Comparison of ENCODE assay signal across 8 cellular contexts in genomic region chr2:23380562-23381065, GRCh38. TPM values are rescaled to one million over a fixed set of nuclear protein-coding genes. Genes with fewer than 3 reads are reported as not detected.
DNase-seq lines count a peak whose midpoint lies in the region; ATAC-seq and TF ChIP-seq lines count a peak whose summit lies in the region.

No MANE protein-coding gene starts in this region.

- in situ Hi-C loops in IMR-90 (cut with MboI; ENCODE audit: low sequenced_read_pairs): loop anchor here (25.0 kb wide), 1 partner anchor 382 kb away; no protein-coding TSS in a partner anchor

- TF ChIP-seq POLR2A in IMR-90 (IDR thresholded peaks at IDR 0.05; ENCODE audit: low read depth, low read length): no peak

- H2BK20ac ChIP-seq in IMR-90 (ENCODE audit: low read depth, low read length): peak overlapping the region; percentile 12; the same call in 1 of the 2 replicates

- no peak overlapping the region for H2AK9ac ChIP-seq in IMR-90 (replicated peaks; ENCODE audit: low read depth, low read length, poor library complexity)

- H3K27me3 Mint-ChIP-seq in CD4-positive, alpha-beta T cell: peaks cover 25% of the 10 kb centered on the region
- peaks cover 44% of the 10 kb centered on the region for H3K27me3 Mint-ChIP-seq in activated T-cell treated with anti-CD3 and anti-CD28 coated beads, Interleukin-2, amount 50 U/mL, for 24 hours
- H3K27me3 Mint-ChIP-seq in naive B cell: peaks cover 29 to 53% (median 43%) of the 10 kb centered on the region in 3 donors
- H3K27me3 Mint-ChIP-seq in activated CD8-positive, alpha-beta memory T cell treated with anti-CD3 and anti-CD28 coated beads, Interleukin-2, amount 10 ng/mL, durations not matched to agents 7 days and 5 days: peaks cover 62% of the 10 kb centered on the region

- H2AK5ac ChIP-seq in IMR-90 (ENCODE audit: low read depth, low read length): peak overlapping the region; percentile 48

- H3K18ac ChIP-seq in IMR-90 (ENCODE audit: low read depth, low read length): peak overlapping the region; percentile 55

- H4K91ac ChIP-seq in IMR-90 (ENCODE audit: insufficient read depth, low read depth, low read length): peak overlapping the region; percentile 64; the same call in 1 of the 2 replicates

- CTCF ChIA-PET in CD4-positive, alpha-beta T cell (lab: Charles Lee): no interaction called here
- CTCF ChIA-PET in IMR-90 (lab: Yijun Ruan, JAX): no interaction called here
- CTCF ChIA-PET in activated CD8-positive, alpha-beta memory T cell treated with anti-CD3 and anti-CD28 coated beads, Interleukin-2, amount 10 ng/mL, durations not matched to agents 7 days and 5 days (lab: Charles Lee): no interaction called here

- peak overlapping the region in 1 of 2 experiments; percentile 39; a peak in 1 of 4 replicates for H4K8ac ChIP-seq in IMR-90 (ENCODE audit: low read depth in 2 of 2, low read length in 2 of 2)

- no peak overlapping the region for H2BK15ac ChIP-seq in IMR-90 (ENCODE audit: low read depth, low read length)

- intact Hi-C loops in CD4-positive, alpha-beta T cell (cut with DNase I, micrococcal nuclease): no loop called here
- intact Hi-C loops in IMR-90 (cut with micrococcal nuclease): no loop called here

- H3K4me3 Mint-ChIP-seq in CD4-positive, alpha-beta T cell: peak overlapping the region; percentile 84
- H3K4me3 Mint-ChIP-seq in activated T-cell treated with anti-CD3 and anti-CD28 coated beads, Interleukin-2, amount 50 U/mL, for 24 hours: peak overlapping the region; percentile 49
- H3K4me3 Mint-ChIP-seq in naive B cell: peak overlapping the region; percentile 9 to 83 (median 57)
- H3K4me3 Mint-ChIP-seq in activated CD8-positive, alpha-beta memory T cell treated with anti-CD3 and anti-CD28 coated beads, Interleukin-2, amount 10 ng/mL, durations not matched to agents 7 days and 5 days: no peak overlapping the region

- no peak for TF ChIP-seq CTCF in CD4-positive, alpha-beta T cell (IDR thresholded peaks at IDR 0.05)
- TF ChIP-seq CTCF in IMR-90 (conservative IDR thresholded peaks at IDR 0.05; ENCODE audit: low read depth, low read length): no peak

- no peaks in the 10 kb centered on the region for H3K36me3 Mint-ChIP-seq in CD4-positive, alpha-beta T cell (ENCODE audit: low read depth)
- H3K36me3 Mint-ChIP-seq in activated T-cell treated with anti-CD3 and anti-CD28 coated beads, Interleukin-2, amount 50 U/mL, for 24 hours (ENCODE audit: low read depth): no peaks in the 10 kb centered on the region
- H3K36me3 Mint-ChIP-seq in naive B cell: peaks cover 0 to 8% of the 10 kb centered on the region in 2 donors
- no peaks in the 10 kb centered on the region for H3K36me3 Mint-ChIP-seq in activated CD8-positive, alpha-beta memory T cell treated with anti-CD3 and anti-CD28 coated beads, Interleukin-2, amount 10 ng/mL, durations not matched to agents 7 days and 5 days

- TF ChIP-seq RAD21 in IMR-90 (IDR thresholded peaks at IDR 0.05; ENCODE audit: low read length): no peak

- BruUV-seq in IMR-90 (replicated peaks; lab: Mats Ljungman, UMichigan): no TSS peak

- peak overlapping the region; percentile 30; the same call in 1 of the 2 replicates for H3K14ac ChIP-seq in IMR-90 (replicated peaks; ENCODE audit: low read depth, low read length)

- DNase-seq in CD4-positive, alpha-beta T cell: peak in 3 of 10 experiments; percentile 9 to 24 (median 13)
- DNase-seq in IMR-90 (peak; percentile 17), naive B cell (no peak), hepatic stellate cell (ENCODE audit: low spot score) (no peak)
- peak; percentile 55 for DNase-seq in activated T-cell treated with anti-CD3 and anti-CD28 coated beads, Interleukin-2, amount 50 U/mL, for 24 hours
- no peak for DNase-seq in activated CD8-positive, alpha-beta memory T cell treated with anti-CD3 and anti-CD28 coated beads, Interleukin-2, amount 10 ng/mL, durations not matched to agents 7 days and 5 days
- DNase-seq in activated CD4-positive, CD25-positive, alpha-beta regulatory T cell treated with anti-CD3 and anti-CD28 coated beads, Interleukin-2, amount 50 U/mL, for 72 hours: no peak

- H3K56ac ChIP-seq in IMR-90 (ENCODE audit: extremely low read depth, insufficient read depth, low read length): no peak overlapping the region

- H3K9ac ChIP-seq in IMR-90 (ENCODE audit: low read depth, low read length): no peak overlapping the region

- H3K4me2 ChIP-seq in IMR-90 (ENCODE audit: low read depth, low read length): peak overlapping the region; percentile 1; the same call in 1 of the 2 replicates

- no peaks in the 10 kb centered on the region for H3K36me3 ChIP-seq in IMR-90 (ENCODE audit: control insufficient read depth, insufficient read depth, low read length)

- H3K79me1 ChIP-seq in IMR-90 (ENCODE audit: low read depth in 1 of 2, low read length in 2 of 2): no peaks in the 10 kb centered on the region

- H2AFZ ChIP-seq in IMR-90 (replicated peaks; ENCODE audit: low read length, poor library complexity): peak overlapping the region; percentile 48

- no peaks in the 10 kb centered on the region for H3K9me3 Mint-ChIP-seq in CD4-positive, alpha-beta T cell
- no peaks in the 10 kb centered on the region for H3K9me3 Mint-ChIP-seq in activated T-cell treated with anti-CD3 and anti-CD28 coated beads, Interleukin-2, amount 50 U/mL, for 24 hours
- peaks cover 0 to 8% (median 0%) of the 10 kb centered on the region in 7 donors for H3K9me3 Mint-ChIP-seq in naive B cell
- no peaks in the 10 kb centered on the region for H3K9me3 Mint-ChIP-seq in activated CD8-positive, alpha-beta memory T cell treated with anti-CD3 and anti-CD28 coated beads, Interleukin-2, amount 10 ng/mL, durations not matched to agents 7 days and 5 days (ENCODE audit: low read depth)

- H3K9me3 ChIP-seq in CD4-positive, alpha-beta T cell (ENCODE audit: control insufficient read depth, low read length): no peaks in the 10 kb centered on the region
- no peaks in the 10 kb centered on the region for H3K9me3 ChIP-seq in IMR-90 (ENCODE audit: control insufficient read depth, insufficient read depth, low read length)

- H2BK5ac ChIP-seq in IMR-90 (ENCODE audit: low read depth, low read length, poor library complexity, severe bottlenecking): no peak overlapping the region

- H4K5ac ChIP-seq in IMR-90 (ENCODE audit: low read depth, low read length): peak overlapping the region; percentile 4; the same call in 1 of the 2 replicates

- peaks cover 24% of the 10 kb centered on the region for H3K4me1 Mint-ChIP-seq in CD4-positive, alpha-beta T cell (ENCODE audit: low read depth)
- peaks cover 20% of the 10 kb centered on the region for H3K4me1 Mint-ChIP-seq in activated T-cell treated with anti-CD3 and anti-CD28 coated beads, Interleukin-2, amount 50 U/mL, for 24 hours (ENCODE audit: low read depth)
- H3K4me1 Mint-ChIP-seq in naive B cell: peaks cover 17 to 34% (median 21%) of the 10 kb centered on the region in 3 donors
- H3K4me1 Mint-ChIP-seq in activated CD8-positive, alpha-beta memory T cell treated with anti-CD3 and anti-CD28 coated beads, Interleukin-2, amount 10 ng/mL, durations not matched to agents 7 days and 5 days: peaks cover 16% of the 10 kb centered on the region

- dilution Hi-C loops in IMR-90 (cut with HindIII; ENCODE audit: low sequenced_read_pairs, unreplicated experiment): no loop called here

- H4K20me1 ChIP-seq in IMR-90 (ENCODE audit: insufficient read depth, low read length): no peaks in the 10 kb centered on the region

- no CpG with 5 or more reads among the region's 4 CpGs for WGBS in IMR-90 (ENCODE audit: extremely low coverage in 2 of 2, insufficient read length in 1 of 2), 2 experiments

- no peak overlapping the region for H2BK120ac ChIP-seq in IMR-90 (ENCODE audit: low read depth, low read length)

- POLR2A ChIA-PET in CD4-positive, alpha-beta T cell (lab: Charles Lee): interaction anchor here (1.2 kb wide), 1 partner anchor 13 kb away, joined by 4 read pairs; no protein-coding TSS in a partner anchor
- POLR2A ChIA-PET in IMR-90 (lab: Charles Lee; ENCODE audit: unreplicated experiment): no interaction called here

- H3K27me3 ChIP-seq in CD4-positive, alpha-beta T cell (ENCODE audit: control insufficient read depth, insufficient read depth, low read length): no peaks in the 10 kb centered on the region
- no peaks in the 10 kb centered on the region; the same call in 1 of the 2 replicates for H3K27me3 ChIP-seq in IMR-90 (ENCODE audit: control insufficient read depth, insufficient read depth, low read length)

- peak; percentile 62 for ATAC-seq in CD4-positive, alpha-beta T cell (ENCODE audit: poor library complexity)
- ATAC-seq in GM21360 (IDR thresholded peaks at IDR 0.05; ENCODE audit: unreplicated experiment) (peak; percentile 35), IMR-90 (ENCODE audit: low read depth) (no peak), naive B cell (ENCODE audit: low read depth in 2 of 2) (peak; percentile 16 to 37)
- no peak for ATAC-seq in activated CD8-positive, alpha-beta memory T cell treated with anti-CD3 and anti-CD28 coated beads, Interleukin-2, amount 10 ng/mL, durations not matched to agents 7 days and 5 days

- peak overlapping the region; percentile 49 for H3K4ac ChIP-seq in IMR-90 (ENCODE audit: low read depth, low read length)

- H3K27ac ChIP-seq in CD4-positive, alpha-beta T cell (ENCODE audit: low read depth, low read length): peak overlapping the region; percentile 64
- H3K27ac ChIP-seq in IMR-90 (ENCODE audit: insufficient read depth, low read length): no peak overlapping the region

- H3K23ac ChIP-seq in IMR-90 (ENCODE audit: low read depth, low read length): no peak overlapping the region; the same call in 1 of the 2 replicates

- no peak overlapping the region for H3K4me3 ChIP-seq in IMR-90 (ENCODE audit: insufficient read depth, low read depth, low read length)

- H3K4me1 ChIP-seq in IMR-90 (ENCODE audit: control insufficient read depth, insufficient read depth, low read length): peaks cover 2% of the 10 kb centered on the region

- no peaks in the 10 kb centered on the region for H3K9me1 ChIP-seq in IMR-90 (ENCODE audit: insufficient read depth, low read length)

- peak overlapping the region; percentile 89 for H3K27ac Mint-ChIP-seq in CD4-positive, alpha-beta T cell
- H3K27ac Mint-ChIP-seq in activated T-cell treated with anti-CD3 and anti-CD28 coated beads, Interleukin-2, amount 50 U/mL, for 24 hours: peak overlapping the region; percentile 89
- peak overlapping the region in 5 of 6 donors; percentile 36 to 95 (median 71) for H3K27ac Mint-ChIP-seq in naive B cell
- no peak overlapping the region for H3K27ac Mint-ChIP-seq in activated CD8-positive, alpha-beta memory T cell treated with anti-CD3 and anti-CD28 coated beads, Interleukin-2, amount 10 ng/mL, durations not matched to agents 7 days and 5 days

RNA-seq across cellular contexts. Expression of gene KLHL29, which starts 4.4 kb away (rescaled TPM):
- total RNA-seq in CD4-positive, alpha-beta T cell: 1 to 10 TPM; 2.5 to 2.7 TPM
- 2.0 and 2.5 TPM in 2 replicates for total RNA-seq in IMR-90 (2012; rRNA removed)
- polyA plus RNA-seq in IMR-90 (2012; rRNA removed) (7.9 and 8.0 TPM in 2 replicates), naive B cell (ENCODE audit: low read depth in 6 of 6) (under 1 TPM in 4 of 6 donors, not detected in 2; 0.08 to 0.50 (median 0.28) TPM)
- polyA plus RNA-seq in IMR-90 (2012; cell fraction: cytosol; rRNA removed): 3.8 and 7.2 TPM in 2 replicates
- polyA plus RNA-seq in IMR-90 (2012; cell fraction: nucleus; rRNA removed; ENCODE audit: low replicate concordance): 41.4 and 50.7 TPM in 2 replicates
- total RNA-seq in activated CD8-positive, alpha-beta memory T cell treated with anti-CD3 and anti-CD28 coated beads, Interleukin-2, amount 10 ng/mL, durations not matched to agents 7 days and 5 days: under 1 TPM; 0.09 to 0.12 TPM

Comparison
In these comparisons a context has a peak if more than half of its experiments do, and no peak if none do; other contexts are left out.
1. ATAC-seq: peak in CD4-positive, alpha-beta T cell (single experiment), GM21360 (single experiment) and naive B cell (2 of 2); none in IMR-90 (single experiment) and activated CD8-positive, alpha-beta memory T cell treated with anti-CD3 and anti-CD28 coated beads, Interleukin-2, amount 10 ng/mL, durations not matched to agents 7 days and 5 days (single experiment).
2. DNase-seq: peak in IMR-90 (single experiment) and activated T-cell treated with anti-CD3 and anti-CD28 coated beads, Interleukin-2, amount 50 U/mL, for 24 hours (single experiment); none in naive B cell (single experiment), hepatic stellate cell (single experiment), activated CD8-positive, alpha-beta memory T cell treated with anti-CD3 and anti-CD28 coated beads, Interleukin-2, amount 10 ng/mL, durations not matched to agents 7 days and 5 days (single experiment) and activated CD4-positive, CD25-positive, alpha-beta regulatory T cell treated with anti-CD3 and anti-CD28 coated beads, Interleukin-2, amount 50 U/mL, for 72 hours (single experiment).